In the genomic region with DNA sequence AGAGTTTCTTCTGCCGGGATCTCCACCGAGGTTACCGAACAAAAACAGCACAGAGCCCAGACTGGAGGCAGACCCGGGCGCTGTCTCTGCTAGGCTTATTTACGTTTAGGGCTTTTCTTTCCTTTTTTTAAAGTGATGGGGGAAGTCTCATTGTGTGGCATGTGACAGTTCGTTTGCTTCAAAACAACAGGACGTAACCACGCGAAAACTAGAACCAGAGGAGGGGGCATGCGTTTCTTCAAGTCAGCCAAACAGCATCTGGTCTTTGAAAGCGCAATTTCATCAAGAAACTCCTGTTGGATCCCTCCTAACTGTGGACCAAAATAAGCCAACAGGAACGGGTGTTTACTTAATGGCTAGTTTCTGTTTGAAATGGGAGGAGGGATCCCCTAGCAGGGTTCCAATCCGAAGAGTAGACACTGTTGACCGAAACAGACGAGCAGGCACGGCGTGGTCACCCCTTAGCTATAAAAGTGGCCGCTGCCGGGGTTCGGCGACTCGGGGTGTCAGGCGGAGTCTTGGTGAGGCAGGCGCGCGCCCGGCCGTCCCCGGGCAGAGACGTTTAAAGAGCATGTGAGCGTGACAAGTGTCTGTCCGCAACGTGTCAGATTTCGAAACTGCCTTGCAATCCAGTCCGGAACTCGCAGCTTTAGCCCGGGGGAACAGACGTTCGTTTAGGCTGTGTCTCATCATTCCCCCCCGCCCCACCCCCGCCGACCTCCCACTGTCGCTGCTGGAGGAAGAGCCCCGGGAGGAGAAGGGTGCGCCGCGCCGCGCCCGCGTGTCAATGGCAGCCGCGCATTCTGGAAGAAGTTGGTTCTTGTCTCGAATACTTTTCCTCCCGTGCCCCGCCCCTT, we compare ENCODE assay signal across 1 cellular context.
TF ChIP-seq lines count a peak whose summit lies in the region.

No MANE protein-coding gene starts in this region.

TF ChIP-seq in WTC11, 78 proteins besides CTCF, POLR2A, EP300 and RAD21 (continued from another document):
- TF ChIP-seq, protein P1, sequence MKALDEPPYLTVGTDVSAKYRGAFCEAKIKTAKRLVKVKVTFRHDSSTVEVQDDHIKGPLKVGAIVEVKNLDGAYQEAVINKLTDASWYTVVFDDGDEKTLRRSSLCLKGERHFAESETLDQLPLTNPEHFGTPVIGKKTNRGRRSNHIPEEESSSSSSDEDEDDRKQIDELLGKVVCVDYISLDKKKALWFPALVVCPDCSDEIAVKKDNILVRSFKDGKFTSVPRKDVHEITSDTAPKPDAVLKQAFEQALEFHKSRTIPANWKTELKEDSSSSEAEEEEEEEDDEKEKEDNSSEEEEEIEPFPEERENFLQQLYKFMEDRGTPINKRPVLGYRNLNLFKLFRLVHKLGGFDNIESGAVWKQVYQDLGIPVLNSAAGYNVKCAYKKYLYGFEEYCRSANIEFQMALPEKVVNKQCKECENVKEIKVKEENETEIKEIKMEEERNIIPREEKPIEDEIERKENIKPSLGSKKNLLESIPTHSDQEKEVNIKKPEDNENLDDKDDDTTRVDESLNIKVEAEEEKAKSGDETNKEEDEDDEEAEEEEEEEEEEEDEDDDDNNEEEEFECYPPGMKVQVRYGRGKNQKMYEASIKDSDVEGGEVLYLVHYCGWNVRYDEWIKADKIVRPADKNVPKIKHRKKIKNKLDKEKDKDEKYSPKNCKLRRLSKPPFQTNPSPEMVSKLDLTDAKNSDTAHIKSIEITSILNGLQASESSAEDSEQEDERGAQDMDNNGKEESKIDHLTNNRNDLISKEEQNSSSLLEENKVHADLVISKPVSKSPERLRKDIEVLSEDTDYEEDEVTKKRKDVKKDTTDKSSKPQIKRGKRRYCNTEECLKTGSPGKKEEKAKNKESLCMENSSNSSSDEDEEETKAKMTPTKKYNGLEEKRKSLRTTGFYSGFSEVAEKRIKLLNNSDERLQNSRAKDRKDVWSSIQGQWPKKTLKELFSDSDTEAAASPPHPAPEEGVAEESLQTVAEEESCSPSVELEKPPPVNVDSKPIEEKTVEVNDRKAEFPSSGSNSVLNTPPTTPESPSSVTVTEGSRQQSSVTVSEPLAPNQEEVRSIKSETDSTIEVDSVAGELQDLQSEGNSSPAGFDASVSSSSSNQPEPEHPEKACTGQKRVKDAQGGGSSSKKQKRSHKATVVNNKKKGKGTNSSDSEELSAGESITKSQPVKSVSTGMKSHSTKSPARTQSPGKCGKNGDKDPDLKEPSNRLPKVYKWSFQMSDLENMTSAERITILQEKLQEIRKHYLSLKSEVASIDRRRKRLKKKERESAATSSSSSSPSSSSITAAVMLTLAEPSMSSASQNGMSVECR (CRISPR knock-in tag; IDR thresholded peaks at IDR 0.05; ENCODE audit: borderline replicate concordance): 0 out of 2 replicates have a peak, but pooled peaks have one; percentile 26
- no peak for TF ChIP-seq ZNF317 (CRISPR knock-in tag; IDR thresholded peaks at IDR 0.05; ENCODE audit: borderline replicate concordance, low read depth)
- no peak for TF ChIP-seq SMAD4 (CRISPR knock-in tag; IDR thresholded peaks at IDR 0.05)
- no peak for TF ChIP-seq CREB1 (CRISPR knock-in tag; IDR thresholded peaks at IDR 0.05)
- TF ChIP-seq, protein P2, sequence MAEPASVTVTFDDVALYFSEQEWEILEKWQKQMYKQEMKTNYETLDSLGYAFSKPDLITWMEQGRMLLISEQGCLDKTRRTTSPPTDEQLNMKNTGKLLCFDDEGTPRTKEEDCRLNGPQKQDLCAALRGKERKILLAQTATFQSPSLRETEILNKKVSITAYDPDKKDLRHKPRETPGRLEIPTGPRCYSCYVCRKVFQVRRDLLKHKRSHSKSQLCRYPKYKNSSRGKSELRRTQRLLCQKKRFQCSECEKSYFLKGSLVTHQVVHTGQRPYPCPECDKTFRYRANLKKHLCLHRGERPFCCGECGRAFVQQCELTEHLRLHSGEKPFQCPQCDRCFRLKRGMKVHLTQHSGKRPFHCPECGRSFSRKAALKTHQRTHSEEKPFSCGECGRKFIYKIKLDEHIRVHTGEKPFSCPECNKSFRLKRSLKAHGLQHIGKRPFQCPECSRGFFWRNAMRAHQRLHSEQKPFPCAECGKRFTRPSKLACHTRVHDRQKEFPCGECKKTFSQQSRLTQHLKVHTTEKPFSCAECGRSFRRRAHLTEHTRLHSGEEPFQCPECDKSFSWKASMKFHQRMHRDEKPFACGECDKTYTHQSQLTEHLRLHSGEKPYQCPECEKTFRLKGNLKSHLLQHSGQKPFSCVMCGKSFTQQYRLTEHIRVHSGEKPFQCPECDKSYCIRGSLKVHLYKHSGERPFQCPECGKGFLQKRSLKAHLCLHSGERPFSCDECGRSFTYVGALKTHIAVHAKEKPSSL (CRISPR knock-in tag; conservative IDR thresholded peaks at IDR 0.05): no peak
- TF ChIP-seq ATF1 (CRISPR knock-in tag; IDR thresholded peaks at IDR 0.05): no peak
- TF ChIP-seq GRHL2 (CRISPR knock-in tag; IDR thresholded peaks at IDR 0.05; ENCODE audit: insufficient replicate concordance, severe bottlenecking): no peak
- TF ChIP-seq GTF2I (CRISPR knock-in tag; conservative IDR thresholded peaks at IDR 0.05): no peak
- TF ChIP-seq, protein P3, sequence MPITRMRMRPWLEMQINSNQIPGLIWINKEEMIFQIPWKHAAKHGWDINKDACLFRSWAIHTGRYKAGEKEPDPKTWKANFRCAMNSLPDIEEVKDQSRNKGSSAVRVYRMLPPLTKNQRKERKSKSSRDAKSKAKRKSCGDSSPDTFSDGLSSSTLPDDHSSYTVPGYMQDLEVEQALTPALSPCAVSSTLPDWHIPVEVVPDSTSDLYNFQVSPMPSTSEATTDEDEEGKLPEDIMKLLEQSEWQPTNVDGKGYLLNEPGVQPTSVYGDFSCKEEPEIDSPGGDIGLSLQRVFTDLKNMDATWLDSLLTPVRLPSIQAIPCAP (CRISPR knock-in tag; IDR thresholded peaks at IDR 0.05): no peak
